Comparison of ENCODE assay signal across 9 cellular contexts in genomic region chr1:181482521-181483083, GRCh38. TPM values are rescaled to one million over a fixed set of nuclear protein-coding genes. Genes with fewer than 3 reads are reported as not detected.
DNase-seq lines count a peak whose midpoint lies in the region; ATAC-seq and TF ChIP-seq lines count a peak whose summit lies in the region.
"Had no signal": no experiment of that assay in that cellular context is flagged by ENCODE, and none has a peak within 500 bp of the region (broad histone marks: within the 10 kb centered on the region; RNA-seq: fewer than 3 reads in every experiment).

No MANE protein-coding gene starts in this region.

- peaks cover 66 to 67% of the 10 kb centered on the region in 2 donors for H3K27me3 Mint-ChIP-seq in T-cell

- no peaks in the 10 kb centered on the region for H3K9me3 Mint-ChIP-seq in T-cell

- TF ChIP-seq CTCF in foreskin keratinocyte (conservative IDR thresholded peaks at IDR 0.05) (peak; percentile 20), omental fat pad (IDR thresholded peaks at IDR 0.05) (no peak)

- peaks cover 81% of the 10 kb centered on the region for H3K27me3 ChIP-seq in foreskin keratinocyte

- H3K27ac ChIP-seq in foreskin keratinocyte = no peak overlapping the region

- no peaks in the 10 kb centered on the region for H3K36me3 Mint-ChIP-seq in T-cell

- CTCF ChIA-PET in T-cell (lab: Charles Lee) = no interaction called here

- H3K27ac Mint-ChIP-seq in T-cell = no peak overlapping the region

- ATAC-seq in HG02938 (IDR thresholded peaks at IDR 0.05; ENCODE audit: unreplicated experiment) (peak; percentile 39), T-cell (replicated peaks in 1 of 4) (peak in 3 of 4 experiments; percentile 28 to 55 (median 42)), foreskin keratinocyte (peak; percentile 62), omental fat pad (ENCODE audit: low FRiP score) (peak; percentile 13), HG03135 (IDR thresholded peaks at IDR 0.05; ENCODE audit: unreplicated experiment) (no peak)

- H3K4me1 ChIP-seq in foreskin keratinocyte = no peaks in the 10 kb centered on the region

- POLR2A ChIA-PET in T-cell (lab: Charles Lee) = no interaction called here

- peak overlapping the region in 1 of 3 donors; percentile 31 for H3K4me3 Mint-ChIP-seq in T-cell

- peaks cover 24 to 26% (median 24%) of the 10 kb centered on the region in 3 donors for H3K4me1 Mint-ChIP-seq in T-cell

- DNase-seq in NCI-H2029 (lab: John Stamatoyannopoulos, UW) (peak; percentile 14), NCI-H2029 treated with DMSO at 0.1 percent for 48 hours (lab: John Stamatoyannopoulos, UW) (no peak), T-cell (peak in 4 of 34 experiments; percentile 2 to 6 (median 4)), foreskin keratinocyte (peak in 1 of 2 donors; percentile 45), omental fat pad (ENCODE audit: low spot score) (no peak), HUDEP-2 (lab: John Stamatoyannopoulos, UW; ENCODE audit: unreplicated experiment in 76 of 76) (no peak)

RNA-seq across cellular contexts. Expression of gene CACNA1E, which starts 0.7 kb away (rescaled TPM):
- total RNA-seq in T-cell (under 1 TPM in 3 of 5 donors, not detected in 2; 0.03 to 0.10 (median 0.03) TPM), foreskin keratinocyte (not detected in 2 replicates), omental fat pad (1 to 10 TPM in 1 of 4 donors, under 1 TPM in 2, not detected in 1; 0.19 to 1.3 (median 0.44) TPM)
- polyA plus RNA-seq in foreskin keratinocyte = not detected in 2 replicates
- polyA plus RNA-seq: AG04450 had no signal
